In genomic region chr3:86245360-86245759, GRCh38 we compare ENCODE assay signal across 14 cellular contexts.
DNase-seq lines count a peak whose midpoint lies in the region; ATAC-seq and TF ChIP-seq lines count a peak whose summit lies in the region.
"Had no signal": no experiment of that assay in that cellular context is flagged by ENCODE, and none has a peak within 500 bp of the region (broad histone marks: within the 10 kb centered on the region; RNA-seq: fewer than 3 reads in every experiment).

No MANE protein-coding gene starts in this region.

- DNase-seq in Ammon's horn (ENCODE audit: low spot score) (peak; percentile 41), MM.1S (peak; percentile 27), WTC11 (ENCODE audit: low spot score) (no peak), kidney tubule cell (ENCODE audit: low spot score) (peak; percentile 1), prostate gland (ENCODE audit: low spot score) (no peak), NOMO-1 treated with dmso at 0.1 percent for 144 hours (lab: John Stamatoyannopoulos, UW; ENCODE audit: unreplicated experiment) (no peak)
- DNase-seq: CD4-positive, alpha-beta memory T cell; NCI-H1436; upper lobe of left lung had no signal

- no peak overlapping the region for H3K9ac ChIP-seq in MM.1S (ENCODE audit: low read length)

- no peaks in the 10 kb centered on the region for H3K27me3 ChIP-seq in MM.1S (replicated peaks; ENCODE audit: insufficient read depth, low read length)
- no peaks in the 10 kb centered on the region for H3K27me3 ChIP-seq in prostate gland (replicated peaks; ENCODE audit: insufficient read depth)
- H3K27me3 ChIP-seq: gastroesophageal sphincter, upper lobe of left lung had no signal

- peaks cover 2% of the 10 kb centered on the region; the same call in 1 of the 2 replicates for H3K36me3 Mint-ChIP-seq in WTC11
- H3K36me3 Mint-ChIP-seq: CD4-positive, alpha-beta memory T cell had no signal

- H3K4me1 ChIP-seq in MM.1S (ENCODE audit: low read length), result no peaks in the 10 kb centered on the region
- no peaks in the 10 kb centered on the region for H3K4me1 ChIP-seq in prostate gland (replicated peaks)
- H3K4me1 ChIP-seq: gastroesophageal sphincter, upper lobe of left lung had no signal

- TF ChIP-seq CTCF in MM.1S (IDR thresholded peaks at IDR 0.05; ENCODE audit: low read length) (peak; percentile 26), WTC11 (IDR thresholded peaks at IDR 0.05) (0 out of 2 replicates have a peak, but pooled peaks have one; percentile 29), prostate gland (IDR thresholded peaks at IDR 0.05) (peak in 1 of 4 experiments; percentile 20)

- CTCF ChIA-PET in WTC11 (lab: Charles Lee), result interaction anchor here (0.7 to 1.5 kb wide), 12 partner anchors 11 to 443 kb away, joined by 3 to 11 read pairs (median 4); no protein-coding TSS in a partner anchor

- H3K9me3 ChIP-seq in MM.1S (replicated peaks; ENCODE audit: insufficient read depth, low read length), result no peaks in the 10 kb centered on the region
- no peaks in the 10 kb centered on the region for H3K9me3 ChIP-seq in prostate gland
- H3K9me3 ChIP-seq: gastroesophageal sphincter, upper lobe of left lung had no signal

- no peak overlapping the region for H3K4me3 ChIP-seq in MM.1S (ENCODE audit: low read length)
- no peak overlapping the region for H3K4me3 ChIP-seq in prostate gland
- H3K4me3 ChIP-seq: gastroesophageal sphincter, upper lobe of left lung had no signal

- no peak overlapping the region for H3K4me3 Mint-ChIP-seq in WTC11
- H3K4me3 Mint-ChIP-seq: CD4-positive, alpha-beta memory T cell; central memory CD8-positive, alpha-beta T cell; T-helper 1 cell treated with Interleukin-12 subunit alpha and Interleukin-12 subunit beta and Interleukin-4 antibody, amounts not matched to agents 30 μg/mL and 1 μg/mL, for 36 hours had no signal

- POLR2A ChIA-PET in WTC11 (lab: Charles Lee), result no interaction called here

- H3K9me3 Mint-ChIP-seq in WTC11, result peaks cover 13% of the 10 kb centered on the region
- H3K9me3 Mint-ChIP-seq: T-helper 1 cell treated with Interleukin-12 subunit alpha and Interleukin-12 subunit beta and Interleukin-4 antibody, amounts not matched to agents 30 μg/mL and 1 μg/mL, for 36 hours had no signal

- no peaks in the 10 kb centered on the region for H4K20me1 ChIP-seq in MM.1S (ENCODE audit: insufficient read depth, low read length)

- H3F3A ChIP-seq in MM.1S (ENCODE audit: insufficient read depth, low read length), result no peaks in the 10 kb centered on the region

- H2AFZ ChIP-seq in MM.1S (ENCODE audit: low read length), result no peak overlapping the region

- no peaks in the 10 kb centered on the region for H3K79me2 ChIP-seq in MM.1S (ENCODE audit: low read length)

- TF ChIP-seq POLR2A in prostate gland (IDR thresholded peaks at IDR 0.05) (no peak), GM18505 (IDR thresholded peaks at IDR 0.05; ENCODE audit: borderline replicate concordance, extremely low read depth, insufficient read depth, insufficient read length) (no peak)

- ATAC-seq in WTC11 (peak; percentile 59), GM21576 (IDR thresholded peaks at IDR 0.05; ENCODE audit: unreplicated experiment) (no peak), GM18505 (IDR thresholded peaks at IDR 0.05; ENCODE audit: unreplicated experiment) (no peak)
- ATAC-seq: gastroesophageal sphincter had no signal

- peaks cover 5% of the 10 kb centered on the region for H3K4me1 Mint-ChIP-seq in WTC11
- H3K4me1 Mint-ChIP-seq: CD4-positive, alpha-beta memory T cell; central memory CD8-positive, alpha-beta T cell had no signal

- no peak overlapping the region for H3K27ac ChIP-seq in MM.1S (ENCODE audit: low read length)
- H3K27ac ChIP-seq in prostate gland, result no peak overlapping the region
- H3K27ac ChIP-seq: gastroesophageal sphincter, upper lobe of left lung had no signal

- no peaks in the 10 kb centered on the region for H3K27me3 Mint-ChIP-seq in WTC11 (ENCODE audit: low read depth)
- H3K27me3 Mint-ChIP-seq: CD4-positive, alpha-beta memory T cell; central memory CD8-positive, alpha-beta T cell had no signal

- 23% methylated on average over 1 of the region's 1 CpG for WGBS in prostate gland

- H3K9me2 ChIP-seq in MM.1S (replicated peaks; ENCODE audit: insufficient read depth, low read length), result no peaks in the 10 kb centered on the region

- intact Hi-C loops in prostate gland (cut with DNase I), result no loop called here

- no peak overlapping the region for H3K4me2 ChIP-seq in MM.1S (ENCODE audit: low read depth, low read length)

- H3K36me3 ChIP-seq in MM.1S (replicated peaks; ENCODE audit: insufficient read depth, low read length) (no peaks in the 10 kb centered on the region), prostate gland (no peaks in the 10 kb centered on the region)
- H3K36me3 ChIP-seq: gastroesophageal sphincter, upper lobe of left lung had no signal

- H3K27ac Mint-ChIP-seq in WTC11, result no peak overlapping the region
- H3K27ac Mint-ChIP-seq: CD4-positive, alpha-beta memory T cell; T-helper 1 cell treated with Interleukin-12 subunit alpha and Interleukin-12 subunit beta and Interleukin-4 antibody, amounts not matched to agents 30 μg/mL and 1 μg/mL, for 36 hours had no signal

TF ChIP-seq in WTC11, 78 proteins besides CTCF, POLR2A, EP300 and RAD21 (continues in another document):
- TF ChIP-seq JAZF1 (CRISPR knock-in tag; IDR thresholded peaks at IDR 0.05) (no peak), RORB (CRISPR knock-in tag; IDR thresholded peaks at IDR 0.05) (no peak), HMGA2 (CRISPR knock-in tag; IDR thresholded peaks at IDR 0.05) (no peak), FOXK1 (CRISPR knock-in tag; IDR thresholded peaks at IDR 0.05) (no peak), ATF6 (CRISPR knock-in tag; IDR thresholded peaks at IDR 0.05) (no peak), ZNF416 (CRISPR knock-in tag; IDR thresholded peaks at IDR 0.05) (no peak), TCF7 (CRISPR knock-in tag; IDR thresholded peaks at IDR 0.05; ENCODE audit: low read depth) (no peak), E2F1 (CRISPR knock-in tag; IDR thresholded peaks at IDR 0.05) (no peak), FOXP1 (CRISPR knock-in tag; IDR thresholded peaks at IDR 0.05; ENCODE audit: borderline replicate concordance) (no peak)
- TF ChIP-seq, protein P1, sequence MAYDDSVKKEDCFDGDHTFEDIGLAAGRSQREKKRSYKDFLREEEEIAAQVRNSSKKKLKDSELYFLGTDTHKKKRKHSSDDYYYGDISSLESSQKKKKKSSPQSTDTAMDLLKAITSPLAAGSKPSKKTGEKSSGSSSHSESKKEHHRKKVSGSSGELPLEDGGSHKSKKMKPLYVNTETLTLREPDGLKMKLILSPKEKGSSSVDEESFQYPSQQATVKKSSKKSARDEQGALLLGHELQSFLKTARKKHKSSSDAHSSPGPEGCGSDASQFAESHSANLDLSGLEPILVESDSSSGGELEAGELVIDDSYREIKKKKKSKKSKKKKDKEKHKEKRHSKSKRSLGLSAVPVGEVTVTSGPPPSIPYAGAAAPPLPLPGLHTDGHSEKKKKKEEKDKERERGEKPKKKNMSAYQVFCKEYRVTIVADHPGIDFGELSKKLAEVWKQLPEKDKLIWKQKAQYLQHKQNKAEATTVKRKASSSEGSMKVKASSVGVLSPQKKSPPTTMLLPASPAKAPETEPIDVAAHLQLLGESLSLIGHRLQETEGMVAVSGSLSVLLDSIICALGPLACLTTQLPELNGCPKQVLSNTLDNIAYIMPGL (CRISPR knock-in tag; IDR thresholded peaks at IDR 0.05), result no peak
- TF ChIP-seq, protein P2, sequence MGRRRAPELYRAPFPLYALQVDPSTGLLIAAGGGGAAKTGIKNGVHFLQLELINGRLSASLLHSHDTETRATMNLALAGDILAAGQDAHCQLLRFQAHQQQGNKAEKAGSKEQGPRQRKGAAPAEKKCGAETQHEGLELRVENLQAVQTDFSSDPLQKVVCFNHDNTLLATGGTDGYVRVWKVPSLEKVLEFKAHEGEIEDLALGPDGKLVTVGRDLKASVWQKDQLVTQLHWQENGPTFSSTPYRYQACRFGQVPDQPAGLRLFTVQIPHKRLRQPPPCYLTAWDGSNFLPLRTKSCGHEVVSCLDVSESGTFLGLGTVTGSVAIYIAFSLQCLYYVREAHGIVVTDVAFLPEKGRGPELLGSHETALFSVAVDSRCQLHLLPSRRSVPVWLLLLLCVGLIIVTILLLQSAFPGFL (CRISPR knock-in tag; IDR thresholded peaks at IDR 0.05; ENCODE audit: borderline replicate concordance), result no peak
- TF ChIP-seq, protein P3, sequence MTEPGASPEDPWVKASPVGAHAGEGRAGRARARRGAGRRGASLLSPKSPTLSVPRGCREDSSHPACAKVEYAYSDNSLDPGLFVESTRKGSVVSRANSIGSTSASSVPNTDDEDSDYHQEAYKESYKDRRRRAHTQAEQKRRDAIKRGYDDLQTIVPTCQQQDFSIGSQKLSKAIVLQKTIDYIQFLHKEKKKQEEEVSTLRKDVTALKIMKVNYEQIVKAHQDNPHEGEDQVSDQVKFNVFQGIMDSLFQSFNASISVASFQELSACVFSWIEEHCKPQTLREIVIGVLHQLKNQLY (CRISPR knock-in tag; IDR thresholded peaks at IDR 0.05), result no peak

Comparison
In these comparisons a context has a peak if more than half of its experiments do, and no peak if none do; other contexts are left out.
1. DNase-seq: peak in Ammon's horn (single experiment), MM.1S (single experiment) and kidney tubule cell (single experiment); none in WTC11 (single experiment), prostate gland (single experiment) and NOMO-1 treated with dmso at 0.1 percent for 144 hours (single experiment).